17 cellular contexts compared by ENCODE assay signal in genomic region chr5:17222679-17223078, GRCh38. TPM values are rescaled to one million over a fixed set of nuclear protein-coding genes. Genes with fewer than 3 reads are reported as not detected.
DNase-seq lines count a peak whose midpoint lies in the region; ATAC-seq and TF ChIP-seq lines count a peak whose summit lies in the region.
"Had no signal": no experiment of that assay in that cellular context is flagged by ENCODE, and none has a peak within 500 bp of the region (broad histone marks: within the 10 kb centered on the region; RNA-seq: fewer than 3 reads in every experiment).

No MANE protein-coding gene starts in this region.

- BruUV-seq in PC-9 (replicated peaks; lab: Mats Ljungman, UMichigan) = no TSS peak

- H3K79me2 ChIP-seq in smooth muscle cell (ENCODE audit: low read depth) (peaks cover 99% of the 10 kb centered on the region), PC-9 (ENCODE audit: low read depth) (no peaks in the 10 kb centered on the region)

- H3K27ac Mint-ChIP-seq in WTC11 = peak overlapping the region; percentile 79

- H3K27me3 ChIP-seq in foreskin keratinocyte (no peaks in the 10 kb centered on the region), smooth muscle cell (ENCODE audit: low read depth) (no peaks in the 10 kb centered on the region), PC-9 (ENCODE audit: insufficient read depth, low read depth) (no peaks in the 10 kb centered on the region)
- H3K27me3 ChIP-seq: testis had no signal

- peak overlapping the region; percentile 16 for H3K4me3 Mint-ChIP-seq in WTC11
- H3K4me3 Mint-ChIP-seq: central memory CD8-positive, alpha-beta T cell had no signal

- H3K4me3 ChIP-seq in smooth muscle cell (peak overlapping the region; percentile 14), PC-9 (no peak overlapping the region)
- H3K4me3 ChIP-seq: testis had no signal

- DNase-seq in DMS 273 (lab: John Stamatoyannopoulos, UW; ENCODE audit: unreplicated experiment) = peak; percentile 38
- no peak for DNase-seq in DMS 273 treated with DMSO at 0.1 percent for 48 hours (lab: John Stamatoyannopoulos, UW)
- DNase-seq in WTC11 (ENCODE audit: low spot score) = no peak
- DNase-seq in foreskin keratinocyte = no peak
- no peak for DNase-seq in smooth muscle cell (lab: John Stamatoyannopoulos, UW; ENCODE audit: unreplicated experiment)
- no peak for DNase-seq in NCI-H82 (lab: John Stamatoyannopoulos, UW)
- DNase-seq in DMS79 (lab: John Stamatoyannopoulos, UW) = no peak
- DNase-seq in PC-9 = no peak
- DNase-seq: erythroblast; mesendoderm; NCI-H1105 treated with DMSO at 0.1 percent for 48 hours; stimulated activated CD4-positive, alpha-beta T cell treated with anti-CD3 and anti-CD28 coated beads, Interleukin-12 subunit alpha, Interleukin-12 subunit beta, amount 100 ng/mL, for 4 hours; testis had no signal

- peak overlapping the region; percentile 90 for H3K4me2 ChIP-seq in smooth muscle cell
- no peak overlapping the region for H3K4me2 ChIP-seq in PC-9

- peaks cover 74% of the 10 kb centered on the region for H3K4me1 Mint-ChIP-seq in WTC11
- H3K4me1 Mint-ChIP-seq: central memory CD8-positive, alpha-beta T cell had no signal

- intact Hi-C loops in PC-9 (cut with micrococcal nuclease; ENCODE audit: unreplicated experiment) = no loop called here

- no peaks in the 10 kb centered on the region for H3K27me3 Mint-ChIP-seq in WTC11 (ENCODE audit: low read depth)

- ATAC-seq in WTC11 (no peak), foreskin keratinocyte (no peak)
- ATAC-seq: HepG2 had no signal

- H3K4me1 ChIP-seq in foreskin keratinocyte = peaks cover 69% of the 10 kb centered on the region
- peaks cover 74% of the 10 kb centered on the region for H3K4me1 ChIP-seq in smooth muscle cell (ENCODE audit: low read depth)
- H3K4me1 ChIP-seq in PC-9 (replicated peaks; ENCODE audit: insufficient read depth) = no peaks in the 10 kb centered on the region
- H3K4me1 ChIP-seq: parathyroid adenoma, testis had no signal

- no peak for TF ChIP-seq CTCF in WTC11 (IDR thresholded peaks at IDR 0.05)
- TF ChIP-seq CTCF in foreskin keratinocyte (conservative IDR thresholded peaks at IDR 0.05) = no peak
- no peak for TF ChIP-seq CTCF in smooth muscle cell (IDR thresholded peaks at IDR 0.05; ENCODE audit: borderline replicate concordance, insufficient read depth, poor library complexity, severe bottlenecking)
- no peak for TF ChIP-seq CTCF in PC-9 (conservative IDR thresholded peaks at IDR 0.05)

- POLR2A ChIA-PET in WTC11 (lab: Charles Lee) (no interaction called here), PC-9 (lab: Charles Lee; ENCODE audit: unreplicated experiment) (no interaction called here)

- H3K36me3 ChIP-seq in smooth muscle cell (ENCODE audit: low read depth) = no peaks in the 10 kb centered on the region
- no peaks in the 10 kb centered on the region for H3K36me3 ChIP-seq in PC-9 (ENCODE audit: low read depth)

- peak overlapping the region; percentile 51 for H3K9ac ChIP-seq in smooth muscle cell (ENCODE audit: low read depth)
- H3K9ac ChIP-seq: parathyroid adenoma had no signal

- H3K27ac ChIP-seq in foreskin keratinocyte (peak overlapping the region; percentile 12), smooth muscle cell (ENCODE audit: low read depth) (peak overlapping the region; percentile 94), PC-9 (no peak overlapping the region)
- H3K27ac ChIP-seq: 22Rv1, parathyroid adenoma, testis had no signal

- H4K20me1 ChIP-seq in smooth muscle cell (ENCODE audit: low read depth) = peaks cover 90% of the 10 kb centered on the region
- H4K20me1 ChIP-seq in PC-9 (ENCODE audit: insufficient read depth) = no peaks in the 10 kb centered on the region

- H3K9me2 ChIP-seq in PC-9 (ENCODE audit: insufficient read depth) = no peaks in the 10 kb centered on the region

- CTCF ChIA-PET in WTC11 (lab: Charles Lee) (no interaction called here), PC-9 (lab: Charles Lee) (no interaction called here)

- H3K36me3 Mint-ChIP-seq in WTC11 = peaks cover 3% of the 10 kb centered on the region; the same call in 1 of the 2 replicates

- peaks cover 21% of the 10 kb centered on the region for H3F3A ChIP-seq in smooth muscle cell (ENCODE audit: low read depth)
- H3F3A ChIP-seq in PC-9 (ENCODE audit: insufficient read depth, low read depth) = no peaks in the 10 kb centered on the region

- 13% methylated on average over 2 of the region's 2 CpGs for WGBS in smooth muscle cell (ENCODE audit: low lambda C conversion rate)

- no peaks in the 10 kb centered on the region for H3K9me3 Mint-ChIP-seq in WTC11

- H2AFZ ChIP-seq in smooth muscle cell (ENCODE audit: low read depth) (no peak overlapping the region), PC-9 (no peak overlapping the region)
- H2AFZ ChIP-seq: parathyroid adenoma had no signal

- H3K9me3 ChIP-seq in smooth muscle cell (replicated peaks; ENCODE audit: low read depth) (no peaks in the 10 kb centered on the region), PC-9 (ENCODE audit: insufficient read depth, low read depth) (no peaks in the 10 kb centered on the region)
- H3K9me3 ChIP-seq: testis had no signal

TF ChIP-seq in WTC11, 78 proteins besides CTCF, POLR2A, EP300 and RAD21:
- TF ChIP-seq ZMAT4 (CRISPR knock-in tag; IDR thresholded peaks at IDR 0.05) (no peak), ZNF671 (CRISPR knock-in tag; IDR thresholded peaks at IDR 0.05) (no peak)
TF ChIP-seq in WTC11: peak in this region for 0.

RNA-seq across cellular contexts. Expression of gene BASP1, which starts 5.2 kb away (rescaled TPM):
- total RNA-seq in WTC11 (2021) = 108 to 123 TPM (median 119 TPM) in 3 replicates
- 83.8 and 106 TPM in 2 replicates for total RNA-seq in foreskin keratinocyte
- 106 and 127 TPM in 2 replicates for polyA plus RNA-seq in foreskin keratinocyte
- 194 and 196 TPM in 2 replicates for total RNA-seq in smooth muscle cell
- polyA plus RNA-seq in smooth muscle cell = 292 and 304 TPM in 2 replicates
- total RNA-seq in PC-9 (2021) = not detected in 2 replicates
- total RNA-seq: HepG2 had no signal

Comparison
In these comparisons a context has a peak if more than half of its experiments do, and no peak if none do; other contexts are left out.
1. RNA of gene BASP1, which starts 5.2 kb away (total RNA-seq): 194 to 196 TPM in smooth muscle cell, 108 to 123 TPM in WTC11 and 83.8 to 106 TPM in foreskin keratinocyte; not detected in PC-9; every median in the first group is over 10 times any median in the second.